ENCODE assay signal across 8 cellular contexts in genomic region chr16:89615596-89616090, GRCh38. TPM values are rescaled to one million over a fixed set of nuclear protein-coding genes. Genes with fewer than 3 reads are reported as not detected.
DNase-seq lines count a peak whose midpoint lies in the region; ATAC-seq and TF ChIP-seq lines count a peak whose summit lies in the region.

No MANE protein-coding gene starts in this region.

- H3K4me1 ChIP-seq in heart left ventricle (peaks cover 0 to 6% (median 0%) of the 10 kb centered on the region in 12 donors), foreskin keratinocyte (no peaks in the 10 kb centered on the region), thyroid gland (peaks cover 0 to 4% of the 10 kb centered on the region in 2 donors)

- no peak overlapping the region for H3K4me2 ChIP-seq in SU-DHL-6 (ENCODE audit: low read depth, low read length, poor library complexity, severe bottlenecking)

- H2AFZ ChIP-seq in SU-DHL-6 (ENCODE audit: low read depth, low read length, severe bottlenecking) = no peak overlapping the region

- TF ChIP-seq CTCF in heart left ventricle (IDR thresholded peaks at IDR 0.05) (peak; percentile 22 to 64 (median 52)), SU-DHL-6 (IDR thresholded peaks at IDR 0.05; ENCODE audit: insufficient read depth, low read length, poor library complexity, severe bottlenecking) (peak; percentile 58), foreskin keratinocyte (conservative IDR thresholded peaks at IDR 0.05) (peak; percentile 70), thyroid gland (IDR thresholded peaks at IDR 0.05) (peak in 4 of 6 experiments; percentile 25 to 39 (median 33))

- H3K9me3 ChIP-seq in heart left ventricle (no peaks in the 10 kb centered on the region), SU-DHL-6 (ENCODE audit: insufficient read depth, low read length) (no peaks in the 10 kb centered on the region), thyroid gland (no peaks in the 10 kb centered on the region)

- H3K36me3 ChIP-seq in heart left ventricle (no peaks in the 10 kb centered on the region), SU-DHL-6 (ENCODE audit: low read length) (no peaks in the 10 kb centered on the region), thyroid gland (no peaks in the 10 kb centered on the region)

- H3K9me2 ChIP-seq in SU-DHL-6 (replicated peaks; ENCODE audit: insufficient read depth, low read length) = no peaks in the 10 kb centered on the region

- H3K27ac ChIP-seq in heart left ventricle (no peak overlapping the region), SU-DHL-6 (ENCODE audit: low read depth, low read length) (no peak overlapping the region), foreskin keratinocyte (no peak overlapping the region), thyroid gland (no peak overlapping the region)

- no peaks in the 10 kb centered on the region for H3K79me2 ChIP-seq in SU-DHL-6 (ENCODE audit: insufficient read depth, low read length)

- intact Hi-C loops in heart left ventricle (cut with DNase I) = no loop called here
- intact Hi-C loops in cardiac septum (cut with DNase I) = no loop called here
- intact Hi-C loops in thyroid gland (cut with DNase I) = no loop called here

- DNase-seq in heart left ventricle = no peak
- no peak for DNase-seq in cardiac septum (ENCODE audit: low spot score)
- no peak for DNase-seq in foreskin keratinocyte
- DNase-seq in thyroid gland = no peak
- DNase-seq in kidney glomerular epithelial cell (lab: John Stamatoyannopoulos, UW) = no peak

- H3K4me3 ChIP-seq in heart left ventricle = no peak overlapping the region
- H3K4me3 ChIP-seq in SU-DHL-6 (ENCODE audit: insufficient read depth, low read length, poor library complexity, severe bottlenecking) = no peak overlapping the region
- no peak overlapping the region for H3K4me3 ChIP-seq in thyroid gland (replicated peaks in 1 of 3)

- 22 to 43% (median 28%) methylated on average over 15 to 17 of the region's 17 CpGs for WGBS in heart left ventricle, 4 donors
- 48 to 66% methylated on average over 7 to 12 of the region's 17 CpGs for WGBS in thyroid gland, 2 donors

- H3K27me3 ChIP-seq in heart left ventricle = peaks cover 0 to 39% (median 4%) of the 10 kb centered on the region in 9 donors
- no peaks in the 10 kb centered on the region for H3K27me3 ChIP-seq in SU-DHL-6 (ENCODE audit: low read length)
- peaks cover 8% of the 10 kb centered on the region for H3K27me3 ChIP-seq in foreskin keratinocyte
- no peaks in the 10 kb centered on the region for H3K27me3 ChIP-seq in thyroid gland

- no peaks in the 10 kb centered on the region for H4K20me1 ChIP-seq in SU-DHL-6 (ENCODE audit: low read depth, low read length)

- TF ChIP-seq POLR2A in heart left ventricle (IDR thresholded peaks at IDR 0.05) (no peak), thyroid gland (IDR thresholded peaks at IDR 0.05) (no peak)

- no peak overlapping the region for H3K9ac ChIP-seq in SU-DHL-6 (ENCODE audit: low read length)

- ATAC-seq in heart left ventricle (no peak), foreskin keratinocyte (peak; percentile 20), HG03457 (IDR thresholded peaks at IDR 0.05; ENCODE audit: unreplicated experiment) (no peak), HG03354 (IDR thresholded peaks at IDR 0.05; ENCODE audit: poor library complexity, severe bottlenecking, unreplicated experiment) (no peak)

- H3F3A ChIP-seq in SU-DHL-6 (ENCODE audit: insufficient read depth) = no peaks in the 10 kb centered on the region

RNA-seq across cellular contexts. Expression of gene DPEP1, which starts 2.2 kb away (rescaled TPM):
- total RNA-seq in heart left ventricle (not detected), cardiac septum (not detected), foreskin keratinocyte (not detected in 2 replicates), thyroid gland (1 to 10 TPM in 2 of 4 donors, under 1 TPM in 2; 0.29 to 5.0 (median 1.3) TPM)
- polyA plus RNA-seq in heart left ventricle (not detected), foreskin keratinocyte (not detected in 2 replicates)

RNA-seq across cellular contexts. Expression of gene CPNE7, which starts 40.1 kb away (rescaled TPM):
- total RNA-seq in heart left ventricle = under 1 TPM in 1 of 9 donors, not detected in 8; 0.20 TPM
- under 1 TPM in 1 of 2 donors, not detected in 1; 0.50 TPM for polyA plus RNA-seq in heart left ventricle
- total RNA-seq in cardiac septum = not detected
- total RNA-seq in foreskin keratinocyte = 5.5 and 8.4 TPM in 2 replicates
- 6.6 and 8.9 TPM in 2 replicates for polyA plus RNA-seq in foreskin keratinocyte
- 1 to 10 TPM in 1 of 4 donors, under 1 TPM in 1, not detected in 2; 0.44 to 1.1 TPM for total RNA-seq in thyroid gland

RNA-seq across cellular contexts. Expression of gene CHMP1A, which starts 41.9 kb away (rescaled TPM):
- total RNA-seq in heart left ventricle (10 to 100 TPM; 35.1 to 85.1 (median 44.6) TPM), cardiac septum (46.0 TPM), foreskin keratinocyte (82.1 and 86.2 TPM in 2 replicates), thyroid gland (10 to 100 TPM; 66.8 to 95.1 (median 76.0) TPM)
- polyA plus RNA-seq in heart left ventricle (10 to 100 TPM; 29.3 to 86.3 TPM), foreskin keratinocyte (80.2 and 84.1 TPM in 2 replicates)

RNA-seq across cellular contexts. Expression of gene SPATA33, which starts 42.0 kb away (rescaled TPM):
- 1 to 10 TPM in 8 of 9 donors, under 1 TPM in 1; 0.94 to 5.1 (median 3.0) TPM for total RNA-seq in heart left ventricle
- 1 to 10 TPM; 1.8 to 3.9 TPM for polyA plus RNA-seq in heart left ventricle
- total RNA-seq in cardiac septum = 4.3 TPM
- total RNA-seq in foreskin keratinocyte = 10.6 and 11.8 TPM in 2 replicates
- polyA plus RNA-seq in foreskin keratinocyte = 15.0 and 16.0 TPM in 2 replicates
- total RNA-seq in thyroid gland = 1 to 10 TPM; 6.0 to 8.9 (median 7.5) TPM

RNA-seq across cellular contexts. Expression of gene RPL13, which starts 55.2 kb away (rescaled TPM):
- total RNA-seq in heart left ventricle (1,000 to 10,000 TPM in 6 of 9 donors, 100 to 1,000 TPM in 3; 701 to 3,315 (median 1,152) TPM), cardiac septum (882 TPM), foreskin keratinocyte (2,272 and 2,558 TPM in 2 replicates), thyroid gland (1,000 to 10,000 TPM; 5,127 to 8,436 (median 6,104) TPM)
- polyA plus RNA-seq in heart left ventricle (1,000 to 10,000 TPM; 2,775 to 5,500 TPM), foreskin keratinocyte (4,454 and 4,471 TPM in 2 replicates)
